Comparison of ENCODE assay signal across 8 cellular contexts in genomic region chr14:39469094-39469710, GRCh38. TPM values are rescaled to one million over a fixed set of nuclear protein-coding genes. Genes with fewer than 3 reads are reported as not detected.
DNase-seq lines count a peak whose midpoint lies in the region; ATAC-seq, FAIRE-seq and TF ChIP-seq lines count a peak whose summit lies in the region.
"Had no signal": no experiment of that assay in that cellular context is flagged by ENCODE, and none has a peak within 500 bp of the region (broad histone marks: within the 10 kb centered on the region; RNA-seq: fewer than 3 reads in every experiment).

No MANE protein-coding gene starts in this region.

- no peaks in the 10 kb centered on the region for H3K9me3 Mint-ChIP-seq in activated CD4-positive, alpha-beta T cell treated with anti-CD3 and anti-CD28 coated beads, Interleukin-2, amount 10 ng/mL, durations not matched to agents 7 days and 5 days

- peaks cover 14% of the 10 kb centered on the region for H3K27me3 Mint-ChIP-seq in activated CD4-positive, alpha-beta T cell treated with anti-CD3 and anti-CD28 coated beads, Interleukin-2, amount 10 ng/mL, durations not matched to agents 7 days and 5 days

- POLR2A ChIA-PET in activated CD4-positive, alpha-beta T cell treated with anti-CD3 and anti-CD28 coated beads, Interleukin-2, amount 10 ng/mL, durations not matched to agents 7 days and 5 days (lab: Charles Lee): no interaction called here

- CTCF ChIA-PET in activated CD4-positive, alpha-beta T cell treated with anti-CD3 and anti-CD28 coated beads, Interleukin-2, amount 10 ng/mL, durations not matched to agents 7 days and 5 days (lab: Charles Lee): no interaction called here

- no peaks in the 10 kb centered on the region for H3K36me3 ChIP-seq in kidney epithelial cell (ENCODE audit: control insufficient read depth, insufficient read depth, low read length)

- peak; percentile 97 for FAIRE-seq in GM12891 (lab: Jason Lieb, UNC)

- ATAC-seq in GM19467 (IDR thresholded peaks at IDR 0.05; ENCODE audit: unreplicated experiment): peak; percentile 97
- peak; percentile 98 for ATAC-seq in HG03378 (IDR thresholded peaks at IDR 0.05; ENCODE audit: unreplicated experiment)

- H3K4me1 Mint-ChIP-seq in activated CD4-positive, alpha-beta T cell treated with anti-CD3 and anti-CD28 coated beads, Interleukin-2, amount 10 ng/mL, durations not matched to agents 7 days and 5 days: no peaks in the 10 kb centered on the region

- no peak for TF ChIP-seq POLR2A in GM12891 (IDR thresholded peaks at IDR 0.05; ENCODE audit: low read depth, low read length)

- no peak overlapping the region for H3K4me3 Mint-ChIP-seq in activated CD4-positive, alpha-beta T cell treated with anti-CD3 and anti-CD28 coated beads, Interleukin-2, amount 10 ng/mL, durations not matched to agents 7 days and 5 days

- no peak overlapping the region for H3K27ac Mint-ChIP-seq in activated CD4-positive, alpha-beta T cell treated with anti-CD3 and anti-CD28 coated beads, Interleukin-2, amount 10 ng/mL, durations not matched to agents 7 days and 5 days

- H3K36me3 Mint-ChIP-seq in activated CD4-positive, alpha-beta T cell treated with anti-CD3 and anti-CD28 coated beads, Interleukin-2, amount 10 ng/mL, durations not matched to agents 7 days and 5 days (ENCODE audit: low read depth): no peaks in the 10 kb centered on the region

- H3K4me3 ChIP-seq in kidney epithelial cell (ENCODE audit: low read depth, low read length): no peak overlapping the region
- H3K4me3 ChIP-seq: lung had no signal

- TF ChIP-seq CTCF in kidney epithelial cell (IDR thresholded peaks at IDR 0.05; ENCODE audit: insufficient read depth, low read length, poor library complexity, severe bottlenecking): peak; percentile 14

- DNase-seq in GM12891 (ENCODE audit: insufficient read length, low spot score) (no peak), kidney epithelial cell (ENCODE audit: low read depth) (no peak), COLO668 (lab: John Stamatoyannopoulos, UW; ENCODE audit: unreplicated experiment) (no peak), NCI-H1694 (lab: John Stamatoyannopoulos, UW) (no peak)
- DNase-seq in activated CD4-positive, alpha-beta T cell treated with anti-CD3 and anti-CD28 coated beads, Interleukin-2, amount 10 ng/mL, durations not matched to agents 7 days and 5 days: peak; percentile 15

- no peaks in the 10 kb centered on the region for H3K27me3 ChIP-seq in kidney epithelial cell (ENCODE audit: control insufficient read depth, insufficient read depth, low read length)

TF ChIP-seq in GM12891, 5 proteins besides CTCF, POLR2A, EP300 and RAD21:
- TF ChIP-seq PAX5 (IDR thresholded peaks at IDR 0.05; ENCODE audit: insufficient read depth, low read length, severe bottlenecking) (no peak), POU2F2 (IDR thresholded peaks at IDR 0.05; ENCODE audit: low read depth, low read length) (no peak), SPI1 (IDR thresholded peaks at IDR 0.05; ENCODE audit: low read depth, low read length) (no peak), TAF1 (IDR thresholded peaks at IDR 0.05; ENCODE audit: low read depth, low read length) (no peak), POLR2AphosphoS5 (IDR thresholded peaks at IDR 0.05; ENCODE audit: low read depth, low read length) (no peak)

RNA-seq across cellular contexts. Expression of gene FBXO33, which starts 37.0 kb away (rescaled TPM):
- polyA plus RNA-seq in GM12891 (2012; ENCODE audit: low read depth, missing spikeins): 11.2 TPM
- 10 to 100 TPM; 17.0 to 18.3 TPM for total RNA-seq in activated CD4-positive, alpha-beta T cell treated with anti-CD3 and anti-CD28 coated beads, Interleukin-2, amount 10 ng/mL, durations not matched to agents 7 days and 5 days
- 13.7 and 17.7 TPM in 2 replicates for total RNA-seq in kidney epithelial cell
